Comparison of ENCODE assay signal across 8 cellular contexts in the genomic region with DNA sequence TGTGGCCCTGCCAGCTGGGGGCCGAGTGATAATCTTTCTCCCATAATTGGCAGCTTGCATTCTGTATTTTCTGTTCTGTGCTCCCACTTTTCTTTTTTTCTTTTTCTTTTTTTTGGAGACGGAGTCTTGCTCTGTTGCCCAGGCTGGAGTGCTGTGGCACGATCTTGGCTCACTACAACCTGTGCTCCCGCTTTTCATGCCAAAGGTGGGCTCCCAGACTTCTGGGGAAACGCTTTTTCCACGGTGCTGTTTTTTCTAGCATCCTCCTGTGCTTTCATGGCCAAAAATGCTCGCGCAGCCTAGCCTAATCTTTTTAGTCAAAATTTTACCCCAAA. TPM values are rescaled to one million over a fixed set of nuclear protein-coding genes. Genes with fewer than 3 reads are reported as not detected.
DNase-seq lines count a peak whose midpoint lies in the region; ATAC-seq and TF ChIP-seq lines count a peak whose summit lies in the region.

No MANE protein-coding gene starts in this region.

- no peaks in the 10 kb centered on the region for H3K9me2 ChIP-seq in DOHH2 (replicated peaks; ENCODE audit: control insufficient read depth, low read length)

- peaks cover 16% of the 10 kb centered on the region for H3K4me1 Mint-ChIP-seq in progenitor cell of endocrine pancreas (ENCODE audit: low read depth)

- H3K9me3 ChIP-seq in DOHH2 (ENCODE audit: control insufficient read depth, insufficient read depth, low read length): no peaks in the 10 kb centered on the region

- peak; percentile 4; the same call in 2 of the 3 replicates for ATAC-seq in SK-N-SH treated with all-trans-retinoic acid at 6 μM for 48 hours
- no peak for ATAC-seq in HG02970 (IDR thresholded peaks at IDR 0.05; ENCODE audit: low FRiP score, unreplicated experiment)

- H3K79me2 ChIP-seq in DOHH2 (ENCODE audit: control insufficient read depth, low read length): peaks cover 42% of the 10 kb centered on the region

- no peaks in the 10 kb centered on the region for H3K9me3 Mint-ChIP-seq in progenitor cell of endocrine pancreas (ENCODE audit: low read depth)

- H3K27me3 Mint-ChIP-seq in progenitor cell of endocrine pancreas: no peaks in the 10 kb centered on the region

- no peak for TF ChIP-seq CTCF in DOHH2 (IDR thresholded peaks at IDR 0.05; ENCODE audit: low read depth, low read length, poor library complexity, severe bottlenecking)
- no peak for TF ChIP-seq CTCF in fibroblast of pulmonary artery (IDR thresholded peaks at IDR 0.05; ENCODE audit: low read length, missing control alignments)
- TF ChIP-seq CTCF in progenitor cell of endocrine pancreas (IDR thresholded peaks at IDR 0.05; ENCODE audit: unreplicated experiment): no peak

- peaks cover 20% of the 10 kb centered on the region for H3K4me1 ChIP-seq in DOHH2 (ENCODE audit: control insufficient read depth, low read length)

- no peaks in the 10 kb centered on the region for H3K27me3 ChIP-seq in DOHH2 (ENCODE audit: control insufficient read depth, low read length)

- peaks cover 31% of the 10 kb centered on the region for H3K36me3 ChIP-seq in DOHH2 (ENCODE audit: control insufficient read depth, low read length)

- H3K36me3 Mint-ChIP-seq in progenitor cell of endocrine pancreas (ENCODE audit: insufficient read depth): peaks cover 9% of the 10 kb centered on the region

- DNase-seq in fibroblast of pulmonary artery (ENCODE audit: low read depth) (no peak), progenitor cell of endocrine pancreas (ENCODE audit: low spot score, unreplicated experiment) (no peak), SKM-1 treated with dmso at 0.1 percent for 144 hours (lab: John Stamatoyannopoulos, UW; ENCODE audit: unreplicated experiment) (no peak), mesenteric fat pad (ENCODE audit: low spot score) (no peak), COLO668 (lab: John Stamatoyannopoulos, UW; ENCODE audit: unreplicated experiment) (no peak)

- peak overlapping the region; percentile 87 for H3K4me3 ChIP-seq in DOHH2 (ENCODE audit: low read length)
- H3K4me3 ChIP-seq in fibroblast of pulmonary artery (replicated peaks; ENCODE audit: low read depth, low read length): peak overlapping the region; percentile 88

- H3K4me2 ChIP-seq in DOHH2 (ENCODE audit: low read length): peak overlapping the region; percentile 67

- H4K20me1 ChIP-seq in DOHH2 (ENCODE audit: control insufficient read depth, insufficient read depth, low read depth, low read length): peaks cover 9% of the 10 kb centered on the region; the same call in 1 of the 2 replicates

- no peaks in the 10 kb centered on the region; the same call in 1 of the 2 replicates for H3F3A ChIP-seq in DOHH2 (ENCODE audit: control insufficient read depth, insufficient read depth)

- H3K27ac Mint-ChIP-seq in progenitor cell of endocrine pancreas: peak overlapping the region; percentile 96

- H3K4me3 Mint-ChIP-seq in progenitor cell of endocrine pancreas (ENCODE audit: low read depth): peak overlapping the region; percentile 88

- H3K27ac ChIP-seq in DOHH2 (ENCODE audit: low read depth, low read length): peak overlapping the region; percentile 85

TF ChIP-seq in SK-N-SH treated with all-trans-retinoic acid at 6 μM for 48 hours, 23 proteins besides CTCF, POLR2A, EP300 and RAD21:
- TF ChIP-seq CSDC2 (CRISPR knock-in tag; IDR thresholded peaks at IDR 0.05) (no peak), ESRRG (CRISPR knock-in tag; IDR thresholded peaks at IDR 0.05) (no peak), ZFP30 (CRISPR knock-in tag; IDR thresholded peaks at IDR 0.05) (no peak), PPARA (CRISPR knock-in tag; IDR thresholded peaks at IDR 0.05; ENCODE audit: borderline replicate concordance) (no peak), OSR1 (CRISPR knock-in tag; IDR thresholded peaks at IDR 0.05) (no peak), ZNF565 (CRISPR knock-in tag; conservative IDR thresholded peaks at IDR 0.05; ENCODE audit: low read depth) (no peak)
- TF ChIP-seq, protein P1, sequence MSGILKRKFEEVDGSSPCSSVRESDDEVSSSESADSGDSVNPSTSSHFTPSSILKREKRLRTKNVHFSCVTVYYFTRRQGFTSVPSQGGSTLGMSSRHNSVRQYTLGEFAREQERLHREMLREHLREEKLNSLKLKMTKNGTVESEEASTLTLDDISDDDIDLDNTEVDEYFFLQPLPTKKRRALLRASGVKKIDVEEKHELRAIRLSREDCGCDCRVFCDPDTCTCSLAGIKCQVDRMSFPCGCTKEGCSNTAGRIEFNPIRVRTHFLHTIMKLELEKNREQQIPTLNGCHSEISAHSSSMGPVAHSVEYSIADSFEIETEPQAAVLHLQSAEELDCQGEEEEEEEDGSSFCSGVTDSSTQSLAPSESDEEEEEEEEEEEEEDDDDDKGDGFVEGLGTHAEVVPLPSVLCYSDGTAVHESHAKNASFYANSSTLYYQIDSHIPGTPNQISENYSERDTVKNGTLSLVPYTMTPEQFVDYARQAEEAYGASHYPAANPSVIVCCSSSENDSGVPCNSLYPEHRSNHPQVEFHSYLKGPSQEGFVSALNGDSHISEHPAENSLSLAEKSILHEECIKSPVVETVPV (CRISPR knock-in tag; IDR thresholded peaks at IDR 0.05): no peak
- TF ChIP-seq, protein P2, sequence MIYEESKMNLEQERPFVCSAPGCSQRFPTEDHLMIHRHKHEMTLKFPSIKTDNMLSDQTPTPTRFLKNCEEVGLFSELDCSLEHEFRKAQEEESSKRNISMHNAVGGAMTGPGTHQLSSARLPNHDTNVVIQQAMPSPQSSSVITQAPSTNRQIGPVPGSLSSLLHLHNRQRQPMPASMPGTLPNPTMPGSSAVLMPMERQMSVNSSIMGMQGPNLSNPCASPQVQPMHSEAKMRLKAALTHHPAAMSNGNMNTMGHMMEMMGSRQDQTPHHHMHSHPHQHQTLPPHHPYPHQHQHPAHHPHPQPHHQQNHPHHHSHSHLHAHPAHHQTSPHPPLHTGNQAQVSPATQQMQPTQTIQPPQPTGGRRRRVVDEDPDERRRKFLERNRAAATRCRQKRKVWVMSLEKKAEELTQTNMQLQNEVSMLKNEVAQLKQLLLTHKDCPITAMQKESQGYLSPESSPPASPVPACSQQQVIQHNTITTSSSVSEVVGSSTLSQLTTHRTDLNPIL (CRISPR knock-in tag; IDR thresholded peaks at IDR 0.05; ENCODE audit: low read depth): no peak
- TF ChIP-seq, protein P3, sequence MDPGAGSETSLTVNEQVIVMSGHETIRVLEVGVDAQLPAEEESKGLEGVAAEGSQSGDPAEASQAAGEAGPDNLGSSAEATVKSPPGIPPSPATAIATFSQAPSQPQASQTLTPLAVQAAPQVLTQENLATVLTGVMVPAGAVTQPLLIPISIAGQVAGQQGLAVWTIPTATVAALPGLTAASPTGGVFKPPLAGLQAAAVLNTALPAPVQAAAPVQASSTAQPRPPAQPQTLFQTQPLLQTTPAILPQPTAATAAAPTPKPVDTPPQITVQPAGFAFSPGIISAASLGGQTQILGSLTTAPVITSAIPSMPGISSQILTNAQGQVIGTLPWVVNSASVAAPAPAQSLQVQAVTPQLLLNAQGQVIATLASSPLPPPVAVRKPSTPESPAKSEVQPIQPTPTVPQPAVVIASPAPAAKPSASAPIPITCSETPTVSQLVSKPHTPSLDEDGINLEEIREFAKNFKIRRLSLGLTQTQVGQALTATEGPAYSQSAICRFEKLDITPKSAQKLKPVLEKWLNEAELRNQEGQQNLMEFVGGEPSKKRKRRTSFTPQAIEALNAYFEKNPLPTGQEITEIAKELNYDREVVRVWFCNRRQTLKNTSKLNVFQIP (CRISPR knock-in tag; IDR thresholded peaks at IDR 0.05; ENCODE audit: borderline replicate concordance, low read depth): no peak
- TF ChIP-seq, protein P4, sequence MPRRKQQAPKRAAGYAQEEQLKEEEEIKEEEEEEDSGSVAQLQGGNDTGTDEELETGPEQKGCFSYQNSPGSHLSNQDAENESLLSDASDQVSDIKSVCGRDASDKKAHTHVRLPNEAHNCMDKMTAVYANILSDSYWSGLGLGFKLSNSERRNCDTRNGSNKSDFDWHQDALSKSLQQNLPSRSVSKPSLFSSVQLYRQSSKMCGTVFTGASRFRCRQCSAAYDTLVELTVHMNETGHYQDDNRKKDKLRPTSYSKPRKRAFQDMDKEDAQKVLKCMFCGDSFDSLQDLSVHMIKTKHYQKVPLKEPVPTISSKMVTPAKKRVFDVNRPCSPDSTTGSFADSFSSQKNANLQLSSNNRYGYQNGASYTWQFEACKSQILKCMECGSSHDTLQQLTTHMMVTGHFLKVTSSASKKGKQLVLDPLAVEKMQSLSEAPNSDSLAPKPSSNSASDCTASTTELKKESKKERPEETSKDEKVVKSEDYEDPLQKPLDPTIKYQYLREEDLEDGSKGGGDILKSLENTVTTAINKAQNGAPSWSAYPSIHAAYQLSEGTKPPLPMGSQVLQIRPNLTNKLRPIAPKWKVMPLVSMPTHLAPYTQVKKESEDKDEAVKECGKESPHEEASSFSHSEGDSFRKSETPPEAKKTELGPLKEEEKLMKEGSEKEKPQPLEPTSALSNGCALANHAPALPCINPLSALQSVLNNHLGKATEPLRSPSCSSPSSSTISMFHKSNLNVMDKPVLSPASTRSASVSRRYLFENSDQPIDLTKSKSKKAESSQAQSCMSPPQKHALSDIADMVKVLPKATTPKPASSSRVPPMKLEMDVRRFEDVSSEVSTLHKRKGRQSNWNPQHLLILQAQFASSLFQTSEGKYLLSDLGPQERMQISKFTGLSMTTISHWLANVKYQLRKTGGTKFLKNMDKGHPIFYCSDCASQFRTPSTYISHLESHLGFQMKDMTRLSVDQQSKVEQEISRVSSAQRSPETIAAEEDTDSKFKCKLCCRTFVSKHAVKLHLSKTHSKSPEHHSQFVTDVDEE (CRISPR knock-in tag; IDR thresholded peaks at IDR 0.05): no peak

RNA-seq across cellular contexts. Expression of a gene that starts 0.6 kb away (rescaled TPM):
- 38.2 and 42.8 TPM in 2 replicates for total RNA-seq in progenitor cell of endocrine pancreas
- 38.8 TPM for total RNA-seq in mesenteric fat pad
